In genomic region chr14:91837076-91837475, GRCh38 we compare ENCODE assay signal across 8 cellular contexts. TPM values are rescaled to one million over a fixed set of nuclear protein-coding genes. Genes with fewer than 3 reads are reported as not detected.
DNase-seq lines count a peak whose midpoint lies in the region; ATAC-seq, FAIRE-seq and TF ChIP-seq lines count a peak whose summit lies in the region.

No MANE protein-coding gene starts in this region.

- DNase-seq in Right ventricle myocardium inferior (ENCODE audit: missing footprints): no peak
- DNase-seq in Right ventricle myocardium superior: no peak
- no peak for DNase-seq in bronchial epithelial cell (ENCODE audit: low read depth)
- no peak for DNase-seq in DMS79 (lab: John Stamatoyannopoulos, UW)
- no peak for DNase-seq in AG08395 (ENCODE audit: low spot score)

- 73% methylated on average over 12 of the region's 12 CpGs for WGBS in urinary bladder

- peak overlapping the region; percentile 70 to 72 for H3K9ac ChIP-seq in mucosa of rectum (ENCODE audit: low read depth in 1 of 2, low read length in 2 of 2)

- H3K27me3 ChIP-seq in bronchial epithelial cell (ENCODE audit: control insufficient read depth, insufficient read depth, low read length) (no peaks in the 10 kb centered on the region), mucosa of rectum (ENCODE audit: control insufficient read depth in 2 of 2, insufficient read depth in 2 of 2, low read length in 2 of 2) (peaks cover 0 to 2% of the 10 kb centered on the region in 2 donors)

- no peak for TF ChIP-seq CTCF in bronchial epithelial cell (IDR thresholded peaks at IDR 0.05; ENCODE audit: insufficient read depth, low read length, severe bottlenecking)

- peak overlapping the region; percentile 87 to 93 for H3K27ac ChIP-seq in mucosa of rectum (ENCODE audit: low read depth in 2 of 2, low read length in 2 of 2)
- no peak overlapping the region for H3K27ac ChIP-seq in urinary bladder (ENCODE audit: low read depth)

- FAIRE-seq in bronchial epithelial cell (lab: Jason Lieb, UNC): no peak

- ATAC-seq in Right ventricle myocardium inferior: peak; percentile 19
- no peak for ATAC-seq in Right ventricle myocardium superior (ENCODE audit: poor library complexity)
- ATAC-seq in GM18907 (IDR thresholded peaks at IDR 0.05; ENCODE audit: unreplicated experiment): no peak

- H3K36me3 ChIP-seq in bronchial epithelial cell (ENCODE audit: control insufficient read depth, insufficient read depth, low read length) (no peaks in the 10 kb centered on the region), mucosa of rectum (ENCODE audit: control insufficient read depth in 2 of 2, insufficient read depth in 2 of 2, low read length in 2 of 2) (no peaks in the 10 kb centered on the region), urinary bladder (ENCODE audit: insufficient read depth) (no peaks in the 10 kb centered on the region)

- intact Hi-C loops in Right ventricle myocardium inferior (cut with DNase I): no loop called here
- intact Hi-C loops in Right ventricle myocardium superior (cut with DNase I): no loop called here

- H3K4me3 ChIP-seq in bronchial epithelial cell (ENCODE audit: low read depth, low read length): peak overlapping the region; percentile 80
- H3K4me3 ChIP-seq in mucosa of rectum (ENCODE audit: low read length in 2 of 2): peak overlapping the region; percentile 64 to 81
- peak overlapping the region; percentile 75 for H3K4me3 ChIP-seq in urinary bladder (ENCODE audit: low read depth, low read length)

- H3K4me1 ChIP-seq in mucosa of rectum (ENCODE audit: control insufficient read depth in 2 of 2, insufficient read depth in 2 of 2, low read length in 2 of 2): peaks cover 4 to 7% of the 10 kb centered on the region in 2 donors
- no peaks in the 10 kb centered on the region for H3K4me1 ChIP-seq in urinary bladder (ENCODE audit: insufficient read depth)

- H3K9me3 ChIP-seq in mucosa of rectum (ENCODE audit: control insufficient read depth in 2 of 2, low read length in 2 of 2): no peaks in the 10 kb centered on the region

RNA-seq across cellular contexts. Expression of gene TC2N, which starts 30.3 kb away (rescaled TPM):
- total RNA-seq in Right ventricle myocardium inferior (12.6 TPM), Right ventricle myocardium superior (11.1 TPM), bronchial epithelial cell (46.1 and 48.1 TPM in 2 replicates), urinary bladder (46.8 TPM)
- polyA plus RNA-seq in urinary bladder: 9.8 TPM
